In the genomic region with DNA sequence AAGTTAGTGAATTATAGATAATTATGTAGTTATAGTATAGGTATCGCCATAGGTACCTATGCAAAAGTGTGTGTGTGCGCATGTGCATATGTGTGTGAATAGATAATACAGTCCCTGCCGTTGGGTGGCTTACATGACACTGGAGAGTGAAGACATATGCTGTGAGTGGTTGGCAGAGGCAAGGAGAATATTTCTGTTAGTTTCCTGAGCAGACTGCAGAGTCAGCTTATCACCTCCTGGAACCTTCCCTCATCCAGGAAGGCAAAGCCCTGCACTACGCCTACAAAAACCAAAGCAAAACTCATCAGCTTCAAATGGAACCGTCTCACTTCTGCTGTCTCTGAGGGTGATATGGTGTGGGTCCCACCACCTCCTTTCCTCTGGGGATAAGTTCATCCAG, we compare ENCODE assay signal across 8 cellular contexts.
"Had no signal": no experiment of that assay in that cellular context is flagged by ENCODE, and none has a peak within 500 bp of the region (broad histone marks: within the 10 kb centered on the region; RNA-seq: fewer than 3 reads in every experiment).

No MANE protein-coding gene starts in this region.

- H3K4me3 ChIP-seq: GM12878 had no signal

- DNase-seq: GDM1, GF-D8 had no signal

- FAIRE-seq: G401.6, GM12878, GM12891, GM12892, GM18507, GM19239 had no signal

- ATAC-seq: GM12878 had no signal
